ENCODE assay signal across 23 cellular contexts in genomic region chr9:126234681-126235349, GRCh38.
DNase-seq lines count a peak whose midpoint lies in the region; ATAC-seq and TF ChIP-seq lines count a peak whose summit lies in the region.
"Had no signal": no experiment of that assay in that cellular context is flagged by ENCODE, and none has a peak within 500 bp of the region (broad histone marks: within the 10 kb centered on the region; RNA-seq: fewer than 3 reads in every experiment).

No MANE protein-coding gene starts in this region.

- TF ChIP-seq CTCF in SK-N-SH (IDR thresholded peaks at IDR 0.05): no peak
- TF ChIP-seq CTCF in GM20000 (IDR thresholded peaks at IDR 0.05; ENCODE audit: extremely low read depth, missing control alignments): no peak
- TF ChIP-seq CTCF in endodermal cell (conservative IDR thresholded peaks at IDR 0.05): no peak

- H3K27me3 Mint-ChIP-seq in endodermal cell (ENCODE audit: insufficient read depth): peaks cover 4% of the 10 kb centered on the region

- H3K27ac ChIP-seq in SK-N-SH (ENCODE audit: low read depth in 2 of 2, low read length in 1 of 2) (no peak overlapping the region), endodermal cell (ENCODE audit: low read depth, low read length) (no peak overlapping the region)
- H3K27ac ChIP-seq: 22Rv1, A549 had no signal

- CTCF ChIA-PET in SK-N-SH (lab: Yijun Ruan, JAX): interaction anchor here (1.0 to 2.7 kb wide), 4 partner anchors 17 to 827 kb away, joined by 3 to 9 read pairs (median 5); no protein-coding TSS in a partner anchor

- H3K4me2 ChIP-seq in SK-N-SH: no peak overlapping the region
- H3K4me2 ChIP-seq: A549, GM23338 had no signal

- no peak for TF ChIP-seq EP300 in SK-N-SH (IDR thresholded peaks at IDR 0.05; ENCODE audit: borderline replicate concordance in 1 of 2, low read depth in 1 of 2, low read length in 1 of 2)

- H3K4me3 Mint-ChIP-seq in endodermal cell: no peak overlapping the region
- H3K4me3 Mint-ChIP-seq: CD4-positive, CD25-positive, alpha-beta regulatory T cell; CD8-positive, alpha-beta memory T cell; GM23338; HFFc6; IgD-negative memory B cell had no signal

- H3K79me2 ChIP-seq in SK-N-SH (ENCODE audit: insufficient read depth): no peaks in the 10 kb centered on the region

- H3K4me3 ChIP-seq in SK-N-SH (ENCODE audit: low read depth in 2 of 2, low read length in 1 of 2): no peak overlapping the region
- H3K4me3 ChIP-seq in endodermal cell (ENCODE audit: low read length): no peak overlapping the region
- H3K4me3 ChIP-seq: A549, GM23338 had no signal

- DNase-seq in SK-N-SH (peak; percentile 17), GM20000 (ENCODE audit: low spot score) (peak; percentile 6), endodermal cell (peak; percentile 25), posterior vena cava (ENCODE audit: low spot score) (peak; percentile 57)
- DNase-seq: C1 segment of cervical spinal cord; CD4-positive, CD25-positive, alpha-beta regulatory T cell; CD8-positive, alpha-beta memory T cell; COR-L47; DMS 273 treated with DMSO at 0.1 percent for 48 hours; DMS53; DND-41; HCEC 1CT; HFFc6; KBM-7 had no signal

- peaks cover 3% of the 10 kb centered on the region for H3K9me3 Mint-ChIP-seq in endodermal cell
- H3K9me3 Mint-ChIP-seq: GM23338, HFFc6 had no signal

- H3K27ac Mint-ChIP-seq in endodermal cell: no peak overlapping the region
- H3K27ac Mint-ChIP-seq: CD4-positive, CD25-positive, alpha-beta regulatory T cell; CD8-positive, alpha-beta memory T cell; GM23338; HFFc6 had no signal

- H3K4me1 ChIP-seq in SK-N-SH (ENCODE audit: control insufficient read depth in 1 of 2, insufficient read depth in 2 of 2, low read depth in 1 of 2, low read length in 1 of 2) (peaks cover 0 to 3% of the 10 kb centered on the region in 2 experiments; a peak in 1 of 4 replicates), endodermal cell (ENCODE audit: control insufficient read depth, insufficient read depth, low read length) (no peaks in the 10 kb centered on the region)
- H3K4me1 ChIP-seq: A549 had no signal

- H3K4me1 Mint-ChIP-seq in endodermal cell: no peaks in the 10 kb centered on the region
- H3K4me1 Mint-ChIP-seq: CD4-positive, CD25-positive, alpha-beta regulatory T cell; CD8-positive, alpha-beta memory T cell; GM23338 had no signal

- H3K27me3 ChIP-seq in SK-N-SH (ENCODE audit: insufficient read depth): no peaks in the 10 kb centered on the region
- H3K27me3 ChIP-seq in endodermal cell (ENCODE audit: control insufficient read depth, insufficient read depth, low read length, poor library complexity, severe bottlenecking): no peaks in the 10 kb centered on the region

- no peaks in the 10 kb centered on the region for H3F3A ChIP-seq in SK-N-SH (replicated peaks; ENCODE audit: insufficient read depth)

- no peak overlapping the region for H3K9ac ChIP-seq in SK-N-SH
- no peak overlapping the region for H3K9ac ChIP-seq in endodermal cell (ENCODE audit: extremely low read depth, low read length, poor library complexity, severe bottlenecking)

- no peak overlapping the region for H2AFZ ChIP-seq in SK-N-SH (ENCODE audit: low read depth)

- WGBS in SK-N-SH (ENCODE audit: low lambda C conversion rate): 56% methylated on average over 7 of the region's 8 CpGs
- WGBS in endodermal cell (ENCODE audit: insufficient coverage in 1 of 2, insufficient read length in 1 of 2), 2 experiments: 90 to 91% methylated on average over 6 to 8 of the region's 8 CpGs

- H3K9me2 ChIP-seq in SK-N-SH: no peaks in the 10 kb centered on the region

- no peak for ATAC-seq in SK-N-SH treated with all-trans-retinoic acid at 6 μM for 48 hours
- ATAC-seq in GM19455 (IDR thresholded peaks at IDR 0.05; ENCODE audit: unreplicated experiment): no peak
- no peak for ATAC-seq in GM19463 (IDR thresholded peaks at IDR 0.05; ENCODE audit: unreplicated experiment)
- no peak for ATAC-seq in HG02571 (IDR thresholded peaks at IDR 0.05; ENCODE audit: unreplicated experiment)
- ATAC-seq: A549, GM23338, HepG2 had no signal

- H3K36me3 ChIP-seq in SK-N-SH (replicated peaks in 1 of 2; ENCODE audit: control insufficient read depth in 1 of 2, insufficient read depth in 2 of 2, low read length in 1 of 2) (no peaks in the 10 kb centered on the region), endodermal cell (ENCODE audit: control insufficient read depth, insufficient read depth, low read length) (no peaks in the 10 kb centered on the region)

- POLR2A ChIA-PET in SK-N-SH (lab: Yijun Ruan, JAX): interaction anchor here (0.6 kb wide), 1 partner anchor 177 kb away, joined by 3 read pairs; no protein-coding TSS in a partner anchor

- no peaks in the 10 kb centered on the region for H4K20me1 ChIP-seq in SK-N-SH (ENCODE audit: insufficient read depth)

- H3K36me3 Mint-ChIP-seq in endodermal cell (ENCODE audit: low read depth): no peaks in the 10 kb centered on the region
- H3K36me3 Mint-ChIP-seq: CD4-positive, CD25-positive, alpha-beta regulatory T cell; CD8-positive, alpha-beta memory T cell; IgD-negative memory B cell had no signal

- no peaks in the 10 kb centered on the region for H3K9me3 ChIP-seq in SK-N-SH
- no peaks in the 10 kb centered on the region for H3K9me3 ChIP-seq in endodermal cell (ENCODE audit: control insufficient read depth, low read length)
- H3K9me3 ChIP-seq: A549 had no signal

- TF ChIP-seq RAD21 in SK-N-SH (IDR thresholded peaks at IDR 0.05; ENCODE audit: low read length): no peak

- intact Hi-C loops in posterior vena cava (cut with DNase I): no loop called here

TF ChIP-seq in SK-N-SH, 30 proteins besides CTCF, POLR2A, EP300 and RAD21 (continues in another document):
- TF ChIP-seq SIN3A (IDR thresholded peaks at IDR 0.05; ENCODE audit: borderline replicate concordance, low read depth, low read length) (no peak), RFX5 (IDR thresholded peaks at IDR 0.05; ENCODE audit: low read length) (no peak), YY1 (IDR thresholded peaks at IDR 0.05; ENCODE audit: low read depth) (no peak), FOXJ3 (CRISPR knock-in tag; IDR thresholded peaks at IDR 0.05) (no peak), JUND (IDR thresholded peaks at IDR 0.05) (no peak), GATA2 (CRISPR knock-in tag; IDR thresholded peaks at IDR 0.05) (no peak), SMC3 (IDR thresholded peaks at IDR 0.05; ENCODE audit: low read depth, low read length) (no peak), NRF1 (IDR thresholded peaks at IDR 0.05; ENCODE audit: low read depth, low read length) (no peak), PBX3 (IDR thresholded peaks at IDR 0.05) (no peak), GABPA (IDR thresholded peaks at IDR 0.05; ENCODE audit: low read depth) (no peak), USF2 (IDR thresholded peaks at IDR 0.05; ENCODE audit: borderline replicate concordance, low read depth, low read length) (no peak)

TF ChIP-seq in SK-N-SH treated with all-trans-retinoic acid at 6 μM for 48 hours, 23 proteins besides CTCF, POLR2A, EP300 and RAD21 (continues in another document):
- TF ChIP-seq GLIS3 (CRISPR knock-in tag; IDR thresholded peaks at IDR 0.05) (no peak), POU6F1 (CRISPR knock-in tag; IDR thresholded peaks at IDR 0.05; ENCODE audit: borderline replicate concordance, low read depth) (no peak), SNAI2 (CRISPR knock-in tag; IDR thresholded peaks at IDR 0.05) (no peak), TCF4 (CRISPR knock-in tag; IDR thresholded peaks at IDR 0.05; ENCODE audit: borderline replicate concordance) (no peak), ESRRG (CRISPR knock-in tag; IDR thresholded peaks at IDR 0.05) (no peak), CSRNP3 (CRISPR knock-in tag; IDR thresholded peaks at IDR 0.05) (no peak), PATZ1 (CRISPR knock-in tag; IDR thresholded peaks at IDR 0.05; ENCODE audit: borderline replicate concordance) (no peak), ARNTL (CRISPR knock-in tag; IDR thresholded peaks at IDR 0.05; ENCODE audit: borderline replicate concordance, low read depth) (no peak)

Comparison
In these comparisons a context has a peak if more than half of its experiments do, and no peak if none do; other contexts are left out.
1. DNase-seq: peak in every context shown above with its lines; median percentile 57 in posterior vena cava; 25 in endodermal cell; 17 in SK-N-SH; 6 in GM20000.